In the genomic region with DNA sequence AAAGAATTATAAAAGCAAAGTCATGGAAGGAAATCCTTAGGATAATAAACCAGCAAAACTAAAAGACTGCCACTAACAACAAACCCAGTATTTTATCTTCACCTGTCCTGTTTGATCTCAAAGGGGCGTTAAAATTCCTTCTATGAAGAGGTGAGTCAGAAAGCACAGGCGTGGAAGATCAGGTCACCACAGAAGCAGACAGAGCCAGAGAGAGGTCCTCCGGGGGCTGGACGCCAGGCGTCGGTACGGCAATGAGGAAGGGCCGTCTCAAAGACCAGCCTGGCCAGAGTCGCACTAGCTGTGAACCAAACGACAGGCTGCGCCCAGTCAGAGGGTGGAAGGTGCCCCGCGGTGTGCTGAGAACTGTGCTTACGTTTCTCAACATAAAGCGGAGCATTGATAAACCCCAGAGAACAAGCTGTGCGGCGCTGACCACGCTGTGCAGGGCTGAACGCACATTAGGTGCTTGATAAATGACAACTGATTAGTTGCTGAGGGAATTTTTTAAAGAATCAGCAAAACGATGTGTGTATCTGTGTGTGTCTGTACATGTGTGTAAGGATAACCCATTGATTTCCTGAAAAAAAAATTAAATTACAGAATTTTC, we compare ENCODE assay signal across 29 cellular contexts.
"Had no signal": no experiment of that assay in that cellular context is flagged by ENCODE, and none has a peak within 500 bp of the region (broad histone marks: within the 10 kb centered on the region; RNA-seq: fewer than 3 reads in every experiment).

No MANE protein-coding gene starts in this region.

- ATAC-seq: activated CD8-positive, alpha-beta memory T cell treated with anti-CD3 and anti-CD28 coated beads, Interleukin-2, amount 10 ng/mL, durations not matched to agents 7 days and 5 days; activated CD8-positive, alpha-beta T cell treated with anti-CD3 and anti-CD28 coated beads, Interleukin-2, amount 10 ng/mL, durations not matched to agents 7 days and 5 days; activated naive CD4-positive, alpha-beta T cell treated with anti-CD3 and anti-CD28 coated beads, Interleukin-2, amount 50 U/mL, for 72 hours had no signal

- FAIRE-seq: bronchial epithelial cell, TTC549 had no signal

- H3K27ac ChIP-seq: adrenal gland, cardiac muscle cell, VCaP had no signal

- H3K27me3 ChIP-seq: adrenal gland had no signal

- DNase-seq: activated B cell treated with CpG ODN at 0.5 μM for 24 hours; activated CD4-positive, alpha-beta memory T cell treated with anti-CD3 and anti-CD28 coated beads, Interleukin-2, amount 10 ng/mL, durations not matched to agents 7 days and 5 days; activated CD4-positive, alpha-beta T cell treated with anti-CD3 and anti-CD28 coated beads for 48 hours; activated CD4-positive, alpha-beta T cell treated with anti-CD3 and anti-CD28 coated beads, Interleukin-2, amount 10 ng/mL, durations not matched to agents 7 days and 5 days; activated CD4-positive, alpha-beta T cell treated with anti-CD3 and anti-CD28 coated beads, Interleukin-2, amount 50 U/mL, for 48 hours; activated CD4-positive, CD25-positive, alpha-beta regulatory T cell treated with anti-CD3 and anti-CD28 coated beads, Interleukin-2, amount 50 U/mL, for 72 hours; activated CD8-positive, alpha-beta memory T cell treated with anti-CD3 and anti-CD28 coated beads for 24 hours; activated CD8-positive, alpha-beta memory T cell treated with anti-CD3 and anti-CD28 coated beads, Interleukin-2, amount 10 ng/mL, durations not matched to agents 7 days and 5 days; activated CD8-positive, alpha-beta memory T cell treated with anti-CD3 and anti-CD28 coated beads, Interleukin-2, amount 50 U/mL, for 48 hours; activated CD8-positive, alpha-beta T cell treated with anti-CD3 and anti-CD28 coated beads, Interleukin-2, amount 10 ng/mL, durations not matched to agents 7 days and 5 days; activated effector memory CD4-positive, alpha-beta T cell treated with Interleukin-2 at 50 U/mL for 16 hours; activated gamma-delta T cell; activated naive CD4-positive, alpha-beta T cell treated with anti-CD3 and anti-CD28 coated beads, Interleukin-2, amount 10 ng/mL, durations not matched to agents 7 days and 5 days; activated naive CD4-positive, alpha-beta T cell treated with Interleukin-2 at 50 U/mL for 16 hours; activated naive CD8-positive, alpha-beta T cell treated with anti-CD3 and anti-CD28 coated beads for 36 hours; activated T-cell treated with anti-CD3 and anti-CD28 coated beads, Interleukin-2, amount 50 U/mL, for 24 hours; activated T-cell treated with anti-CD3 and anti-CD28 coated beads, Interleukin-2, amount 50 U/mL, for 48 hours; adrenal gland; amniotic stem cell; aorta; caudate nucleus; cerebellar nuclear complex; T-helper 2 cell; T-helper 9 cell had no signal

- H3K4me3 ChIP-seq: adrenal gland, cardiac muscle cell had no signal

- H3K4me1 ChIP-seq: adrenal gland had no signal

- H3K36me3 ChIP-seq: adrenal gland, cardiac muscle cell had no signal

- H3K9me3 ChIP-seq: adrenal gland had no signal
